30 cellular contexts compared by ENCODE assay signal in genomic region chr4:111046811-111047210, GRCh38.
DNase-seq lines count a peak whose midpoint lies in the region; ATAC-seq and TF ChIP-seq lines count a peak whose summit lies in the region.
"Had no signal": no experiment of that assay in that cellular context is flagged by ENCODE, and none has a peak within 500 bp of the region (broad histone marks: within the 10 kb centered on the region; RNA-seq: fewer than 3 reads in every experiment).

No MANE protein-coding gene starts in this region.

- no peak for TF ChIP-seq CTCF in foreskin fibroblast (IDR thresholded peaks at IDR 0.05; ENCODE audit: low read depth, low read length)

- no peak overlapping the region for H2AFZ ChIP-seq in mesenchymal stem cell (ENCODE audit: low read depth, low read length)

- no peak overlapping the region for H3K23ac ChIP-seq in mesenchymal stem cell (ENCODE audit: low read length in 2 of 2)

- H3K36me3 ChIP-seq in mesenchymal stem cell (ENCODE audit: control insufficient read depth in 1 of 2, insufficient read depth in 2 of 2, low read depth in 1 of 2, low read length in 2 of 2), result no peaks in the 10 kb centered on the region
- H3K36me3 ChIP-seq: heart left ventricle, left ventricle myocardium inferior, vagina had no signal

- H2BK15ac ChIP-seq in mesenchymal stem cell (ENCODE audit: low read depth, poor library complexity, severe bottlenecking), result no peak overlapping the region

- H2BK12ac ChIP-seq in mesenchymal stem cell (ENCODE audit: low read length in 2 of 2), result no peak overlapping the region

- peak overlapping the region; percentile 35 for H3K27ac ChIP-seq in mesenchymal stem cell (ENCODE audit: low read length, poor library complexity, severe bottlenecking)
- H3K27ac ChIP-seq: A549, heart left ventricle, left ventricle myocardium inferior, skin epidermis, vagina, VCaP had no signal

- ATAC-seq in GM18511 (IDR thresholded peaks at IDR 0.05; ENCODE audit: unreplicated experiment), result peak; percentile 48
- ATAC-seq in GM21528 (IDR thresholded peaks at IDR 0.05; ENCODE audit: low FRiP score, unreplicated experiment), result peak; percentile 67
- ATAC-seq in HG03469 (IDR thresholded peaks at IDR 0.05; ENCODE audit: unreplicated experiment), result peak; percentile 70
- ATAC-seq: A549; CD8-positive, alpha-beta T cell; effector memory CD8-positive, alpha-beta T cell; heart left ventricle; naive thymus-derived CD4-positive, alpha-beta T cell; Panc1; stimulated activated naive CD8-positive, alpha-beta T cell treated with anti-CD3 and anti-CD28 coated beads, Interleukin-15, amount 100 ng/mL, for 72 hours had no signal

- no peaks in the 10 kb centered on the region for H3K79me1 ChIP-seq in mesenchymal stem cell (replicated peaks; ENCODE audit: low read length, poor library complexity, severe bottlenecking)

- peaks cover 3% of the 10 kb centered on the region for H3K4me1 ChIP-seq in mesenchymal stem cell (ENCODE audit: control insufficient read depth, insufficient read depth, low read depth, low read length)
- H3K4me1 ChIP-seq: A549, heart left ventricle, left ventricle myocardium inferior, vagina had no signal

- no peak overlapping the region for H3K9ac ChIP-seq in mesenchymal stem cell (ENCODE audit: low read length)

- no peak overlapping the region for H2BK120ac ChIP-seq in mesenchymal stem cell (ENCODE audit: low read depth, low read length)

- H3K27me3 ChIP-seq in mesenchymal stem cell (ENCODE audit: control insufficient read depth in 1 of 2, insufficient read depth in 1 of 2, low read length in 2 of 2), result no peaks in the 10 kb centered on the region
- H3K27me3 ChIP-seq: heart left ventricle, vagina had no signal

- no peak overlapping the region for H3K4me2 ChIP-seq in mesenchymal stem cell (ENCODE audit: low read length, poor library complexity, severe bottlenecking)
- H3K4me2 ChIP-seq: A549 had no signal

- 88% methylated on average over 2 of the region's 2 CpGs for WGBS in mesenchymal stem cell

- H3K4me3 ChIP-seq in mesenchymal stem cell (ENCODE audit: insufficient read depth in 1 of 2, low read depth in 1 of 2, low read length in 2 of 2) (no peak overlapping the region), foreskin fibroblast (ENCODE audit: low read depth in 1 of 2, low read length in 2 of 2) (no peak overlapping the region)
- H3K4me3 ChIP-seq: A549, heart left ventricle, left ventricle myocardium inferior, skin epidermis, vagina had no signal

- H4K91ac ChIP-seq in mesenchymal stem cell (ENCODE audit: low read length), result no peak overlapping the region

- no peak overlapping the region for H3K18ac ChIP-seq in mesenchymal stem cell (ENCODE audit: low read depth in 1 of 2, low read length in 2 of 2)

- H2AK5ac ChIP-seq in mesenchymal stem cell (ENCODE audit: low read length, severe bottlenecking), result no peak overlapping the region

- DNase-seq in mesenchymal stem cell, result no peak
- no peak for DNase-seq in HUDEP-2 (lab: John Stamatoyannopoulos, UW; ENCODE audit: unreplicated experiment in 76 of 76)
- DNase-seq in NCI-H2107 (lab: John Stamatoyannopoulos, UW), result no peak
- no peak for DNase-seq in activated effector memory CD4-positive, alpha-beta T cell treated with Interleukin-2 at 50 U/mL for 16 hours
- no peak for DNase-seq in foreskin fibroblast
- DNase-seq: activated CD4-positive, alpha-beta T cell treated with anti-CD3 and anti-CD28 coated beads for 4 hours; activated gamma-delta T cell; activated naive CD8-positive, alpha-beta T cell treated with anti-CD3 and anti-CD28 coated beads, Interleukin-2, amount 10 ng/mL, durations not matched to agents 7 days and 5 days; activated T-cell treated with anti-CD3 and anti-CD28 coated beads, Interleukin-2, amount 50 U/mL, for 1 hour; CD8-positive, alpha-beta T cell; cortex of kidney; DMS 273 treated with DMSO at 0.1 percent for 48 hours; effector memory CD8-positive, alpha-beta T cell; EL; heart left ventricle; left ventricle myocardium inferior; naive thymus-derived CD4-positive, alpha-beta T cell; NCI-H1092; NCI-H187; NCI-H524 treated with DMSO at 0.1 percent for 48 hours; SHP77 treated with DMSO at 0.1 percent for 48 hours; stimulated activated naive CD8-positive, alpha-beta T cell treated with anti-CD3 and anti-CD28 coated beads, Interleukin-15, amount 100 ng/mL, for 72 hours had no signal

- H3K9me3 ChIP-seq in mesenchymal stem cell (ENCODE audit: control insufficient read depth, low read length), result peaks cover 4% of the 10 kb centered on the region
- H3K9me3 ChIP-seq: A549, vagina had no signal

- no peak overlapping the region for H4K8ac ChIP-seq in mesenchymal stem cell (ENCODE audit: low read length)

- no peak overlapping the region for H2BK5ac ChIP-seq in mesenchymal stem cell (ENCODE audit: low read depth, low read length, poor library complexity, severe bottlenecking)

- no peak overlapping the region for H3K4ac ChIP-seq in mesenchymal stem cell (ENCODE audit: low read depth in 1 of 2, low read length in 2 of 2)

- H3K14ac ChIP-seq in mesenchymal stem cell (ENCODE audit: low read length in 2 of 2), result no peak overlapping the region
